11 cellular contexts compared by ENCODE assay signal in the genomic region with DNA sequence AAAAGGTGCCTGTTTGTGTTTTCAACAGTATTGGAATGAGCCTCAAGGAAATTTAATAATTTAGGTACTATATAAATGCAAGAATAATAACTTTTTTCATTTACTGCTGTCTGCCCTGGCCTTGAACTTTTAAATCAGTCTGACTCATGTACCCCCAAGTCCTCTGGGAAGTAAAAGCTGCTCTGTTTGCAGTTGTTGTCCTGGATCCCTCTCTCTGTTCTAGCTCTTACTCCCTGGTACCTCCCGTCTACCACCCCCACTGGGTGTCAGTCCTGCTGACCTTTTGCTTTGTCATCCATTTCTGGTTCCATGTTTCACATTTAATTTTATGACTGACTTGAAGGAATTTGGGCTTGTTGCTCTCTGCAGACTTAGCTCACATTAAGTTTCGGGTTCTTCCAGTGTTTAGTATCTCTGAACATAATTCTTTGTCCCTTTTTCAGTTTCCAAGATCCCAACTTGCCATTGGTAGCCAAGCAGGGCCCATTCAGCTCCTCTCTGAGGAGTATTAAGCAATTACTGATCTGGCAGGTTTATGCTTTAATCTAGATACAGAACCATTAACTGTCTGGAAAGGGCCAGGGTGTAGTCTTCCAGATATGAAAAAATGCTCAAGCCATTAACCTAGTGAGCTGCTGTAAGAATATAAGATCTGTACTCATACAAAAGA.
DNase-seq lines count a peak whose midpoint lies in the region; ATAC-seq, FAIRE-seq and TF ChIP-seq lines count a peak whose summit lies in the region.
"Had no signal": no experiment of that assay in that cellular context is flagged by ENCODE, and none has a peak within 500 bp of the region (broad histone marks: within the 10 kb centered on the region; RNA-seq: fewer than 3 reads in every experiment).

No MANE protein-coding gene starts in this region.

- H3K4me1 ChIP-seq in HepG2 (ENCODE audit: insufficient read depth, low read length) = peaks cover 14% of the 10 kb centered on the region; the same call in 1 of the 2 replicates
- no peaks in the 10 kb centered on the region for H3K4me1 ChIP-seq in right lobe of liver
- H3K4me1 ChIP-seq in foreskin keratinocyte = peaks cover 7% of the 10 kb centered on the region
- peaks cover 12% of the 10 kb centered on the region for H3K4me1 ChIP-seq in neural progenitor cell
- no peaks in the 10 kb centered on the region for H3K4me1 ChIP-seq in naive thymus-derived CD4-positive, alpha-beta T cell (ENCODE audit: control insufficient read depth in 2 of 2, insufficient read depth in 2 of 2, low read length in 2 of 2)

- no peaks in the 10 kb centered on the region for H3K27me3 Mint-ChIP-seq in neural progenitor cell (ENCODE audit: insufficient read depth, low read depth)
- peaks cover 0 to 14% (median 6%) of the 10 kb centered on the region in 5 donors for H3K27me3 Mint-ChIP-seq in naive thymus-derived CD4-positive, alpha-beta T cell

- H3K9ac ChIP-seq in HepG2 (ENCODE audit: insufficient read depth, low read depth, low read length) = no peak overlapping the region
- H3K9ac ChIP-seq in neural progenitor cell = no peak overlapping the region

- H3K9me3 ChIP-seq in HepG2 (ENCODE audit: low read length) = no peaks in the 10 kb centered on the region
- no peaks in the 10 kb centered on the region for H3K9me3 ChIP-seq in right lobe of liver
- H3K9me3 ChIP-seq in neural progenitor cell (ENCODE audit: low read depth) = no peaks in the 10 kb centered on the region
- H3K9me3 ChIP-seq in naive thymus-derived CD4-positive, alpha-beta T cell (ENCODE audit: control insufficient read depth in 2 of 3, low read length in 3 of 3) = no peaks in the 10 kb centered on the region

- no peak overlapping the region for H3K4me3 Mint-ChIP-seq in neural progenitor cell
- no peak overlapping the region for H3K4me3 Mint-ChIP-seq in naive thymus-derived CD4-positive, alpha-beta T cell
- H3K4me3 Mint-ChIP-seq: activated CD8-positive, alpha-beta memory T cell treated with anti-CD3 and anti-CD28 coated beads, Interleukin-2, amount 10 ng/mL, durations not matched to agents 7 days and 5 days; activated naive CD8-positive, alpha-beta T cell treated with anti-CD3 and anti-CD28 coated beads, Interleukin-2, amount 10 ng/mL, durations not matched to agents 7 days and 5 days had no signal

- no peak for FAIRE-seq in HepG2 (lab: Jason Lieb, UNC)
- FAIRE-seq in GM19239 (lab: Jason Lieb, UNC) = no peak

- H2AFZ ChIP-seq in HepG2 (ENCODE audit: low read length) (no peak overlapping the region), neural progenitor cell (replicated peaks) (no peak overlapping the region)

- TF ChIP-seq CTCF in HepG2 (CRISPR knock-in tag; IDR thresholded peaks at IDR 0.05) (no peak), right lobe of liver (IDR thresholded peaks at IDR 0.05) (no peak), foreskin keratinocyte (conservative IDR thresholded peaks at IDR 0.05) (no peak), neural progenitor cell (IDR thresholded peaks at IDR 0.05) (no peak)

- H3K27me3 ChIP-seq in HepG2 (ENCODE audit: control insufficient read depth in 1 of 2, insufficient read depth in 2 of 2, low read length in 2 of 2) (no peaks in the 10 kb centered on the region), right lobe of liver (no peaks in the 10 kb centered on the region), foreskin keratinocyte (no peaks in the 10 kb centered on the region), neural progenitor cell (no peaks in the 10 kb centered on the region)
- no peaks in the 10 kb centered on the region for H3K27me3 ChIP-seq in naive thymus-derived CD4-positive, alpha-beta T cell (ENCODE audit: control insufficient read depth in 2 of 2, insufficient read depth in 2 of 2, low read length in 2 of 2)

- H3K4me3 ChIP-seq in HepG2 (replicated peaks in 1 of 3; ENCODE audit: insufficient read depth in 1 of 3, low read depth in 2 of 3, low read length in 3 of 3) (no peak overlapping the region), right lobe of liver (no peak overlapping the region), neural progenitor cell (no peak overlapping the region)
- H3K4me3 ChIP-seq in naive thymus-derived CD4-positive, alpha-beta T cell (ENCODE audit: low read length) = no peak overlapping the region

- no peaks in the 10 kb centered on the region for H4K20me1 ChIP-seq in HepG2 (ENCODE audit: insufficient read depth, low read length)
- H4K20me1 ChIP-seq in neural progenitor cell (ENCODE audit: low read depth) = no peaks in the 10 kb centered on the region

- no TSS peak for BruUV-seq in HepG2 (replicated peaks; lab: Mats Ljungman, UMichigan)

- H3K36me3 ChIP-seq in HepG2 (replicated peaks in 1 of 2; ENCODE audit: control insufficient read depth in 1 of 2, insufficient read depth in 2 of 2, low read length in 2 of 2) (no peaks in the 10 kb centered on the region), right lobe of liver (no peaks in the 10 kb centered on the region), neural progenitor cell (no peaks in the 10 kb centered on the region)
- no peaks in the 10 kb centered on the region for H3K36me3 ChIP-seq in naive thymus-derived CD4-positive, alpha-beta T cell (ENCODE audit: control insufficient read depth in 2 of 3, insufficient read depth in 3 of 3, low read length in 3 of 3)

- H3K27ac Mint-ChIP-seq in neural progenitor cell = peak overlapping the region; percentile 55
- H3K27ac Mint-ChIP-seq in naive thymus-derived CD4-positive, alpha-beta T cell = no peak overlapping the region
- H3K27ac Mint-ChIP-seq: activated CD8-positive, alpha-beta memory T cell treated with anti-CD3 and anti-CD28 coated beads, Interleukin-2, amount 10 ng/mL, durations not matched to agents 7 days and 5 days; activated naive CD8-positive, alpha-beta T cell treated with anti-CD3 and anti-CD28 coated beads, Interleukin-2, amount 10 ng/mL, durations not matched to agents 7 days and 5 days had no signal

- no peak for TF ChIP-seq RAD21 in HepG2 (CRISPR knock-in tag; IDR thresholded peaks at IDR 0.05)

- TF ChIP-seq EP300 in HepG2 (IDR thresholded peaks at IDR 0.05; ENCODE audit: low read depth in 2 of 2, low read length in 2 of 2) = no peak
- TF ChIP-seq EP300 in HepG2 (CRISPR knock-in tag; IDR thresholded peaks at IDR 0.05; ENCODE audit: borderline replicate concordance) = no peak

- POLR2A ChIA-PET in HepG2 (lab: Yijun Ruan, JAX) = no interaction called here
- POLR2A ChIA-PET in naive thymus-derived CD4-positive, alpha-beta T cell (lab: Charles Lee) = no interaction called here

- H3K4me2 ChIP-seq in HepG2 (ENCODE audit: low read depth, low read length) (0 out of 2 replicates have a peak overlapping the region, but pooled peaks have one; percentile 18), neural progenitor cell (no peak overlapping the region)

- H3K27ac ChIP-seq in HepG2 (ENCODE audit: extremely low read length, insufficient read depth, low read length) = no peak overlapping the region
- no peak overlapping the region for H3K27ac ChIP-seq in right lobe of liver
- H3K27ac ChIP-seq in foreskin keratinocyte = no peak overlapping the region
- H3K27ac ChIP-seq in neural progenitor cell = no peak overlapping the region
- no peak overlapping the region for H3K27ac ChIP-seq in naive thymus-derived CD4-positive, alpha-beta T cell (ENCODE audit: low read depth, low read length)

- no peaks in the 10 kb centered on the region for H3K9me3 Mint-ChIP-seq in neural progenitor cell
- peaks cover 0 to 12% (median 0%) of the 10 kb centered on the region in 11 donors for H3K9me3 Mint-ChIP-seq in naive thymus-derived CD4-positive, alpha-beta T cell
- H3K9me3 Mint-ChIP-seq: activated naive CD8-positive, alpha-beta T cell treated with anti-CD3 and anti-CD28 coated beads, Interleukin-2, amount 10 ng/mL, durations not matched to agents 7 days and 5 days had no signal

- in situ Hi-C loops in HepG2 (cut with HindIII; ENCODE audit: extremely low pct_ligation_motif_present, low pct_unique_long_range_greater_than_20kb) = loop anchor here (10.0 kb wide), 1 partner anchor 390 kb away; no protein-coding TSS in a partner anchor

- no peaks in the 10 kb centered on the region for H3K36me3 Mint-ChIP-seq in neural progenitor cell
- no peaks in the 10 kb centered on the region for H3K36me3 Mint-ChIP-seq in naive thymus-derived CD4-positive, alpha-beta T cell
- H3K36me3 Mint-ChIP-seq: activated CD8-positive, alpha-beta memory T cell treated with anti-CD3 and anti-CD28 coated beads, Interleukin-2, amount 10 ng/mL, durations not matched to agents 7 days and 5 days; activated naive CD8-positive, alpha-beta T cell treated with anti-CD3 and anti-CD28 coated beads, Interleukin-2, amount 10 ng/mL, durations not matched to agents 7 days and 5 days had no signal

- no peaks in the 10 kb centered on the region for H3F3A ChIP-seq in neural progenitor cell (ENCODE audit: low read depth)

- WGBS in HepG2 (ENCODE audit: low lambda C conversion rate) = 0% methylated on average over 2 of the region's 2 CpGs
- 33% methylated on average over 2 of the region's 2 CpGs for WGBS in right lobe of liver (ENCODE audit: insufficient coverage, low coverage, low lambda C conversion rate, missing lambda C conversion rate)

- TF ChIP-seq POLR2A in HepG2 (IDR thresholded peaks at IDR 0.05; ENCODE audit: insufficient read depth in 1 of 2, low read depth in 2 of 2, low read length in 2 of 2) = no peak
- TF ChIP-seq POLR2A in right lobe of liver (IDR thresholded peaks at IDR 0.05) = no peak

- H3K4me1 Mint-ChIP-seq in neural progenitor cell = peaks cover 42% of the 10 kb centered on the region
- H3K4me1 Mint-ChIP-seq in naive thymus-derived CD4-positive, alpha-beta T cell = peaks cover 0 to 1% (median 0%) of the 10 kb centered on the region in 7 donors
- H3K4me1 Mint-ChIP-seq: activated CD8-positive, alpha-beta memory T cell treated with anti-CD3 and anti-CD28 coated beads, Interleukin-2, amount 10 ng/mL, durations not matched to agents 7 days and 5 days; activated naive CD8-positive, alpha-beta T cell treated with anti-CD3 and anti-CD28 coated beads, Interleukin-2, amount 10 ng/mL, durations not matched to agents 7 days and 5 days had no signal

- intact Hi-C loops in HepG2 (cut with micrococcal nuclease; ENCODE audit: unreplicated experiment) = loop anchor here (1.0 kb wide), 1 partner anchor 391 kb away; no protein-coding TSS in a partner anchor
- intact Hi-C loops in right lobe of liver (cut with DNase I) = no loop called here
- intact Hi-C loops in naive thymus-derived CD4-positive, alpha-beta T cell (cut with micrococcal nuclease) = no loop called here

- peak; percentile 22 for DNase-seq in HepG2 (ENCODE audit: low spot score)
- no peak for DNase-seq in right lobe of liver
- peak in 1 of 2 donors; percentile 26 for DNase-seq in foreskin keratinocyte
- DNase-seq in neural progenitor cell (ENCODE audit: low spot score) = no peak
- DNase-seq in naive thymus-derived CD4-positive, alpha-beta T cell = no peak
- no peak for DNase-seq in NCI-H2227 treated with DMSO at 0.1 percent for 48 hours (lab: John Stamatoyannopoulos, UW)
- no peak for DNase-seq in CD1c-positive myeloid dendritic cell (ENCODE audit: extremely low spot score)
- no peak for DNase-seq in GM19239 (ENCODE audit: insufficient read length, low spot score)
- DNase-seq: activated CD8-positive, alpha-beta memory T cell treated with anti-CD3 and anti-CD28 coated beads, Interleukin-2, amount 10 ng/mL, durations not matched to agents 7 days and 5 days; activated naive CD8-positive, alpha-beta T cell treated with anti-CD3 and anti-CD28 coated beads, Interleukin-2, amount 10 ng/mL, durations not matched to agents 7 days and 5 days; Kasumi-1 had no signal

- CTCF ChIA-PET in HepG2 (lab: Yijun Ruan, JAX; ENCODE audit: low intra/inter-chr PET ratio, low total read pairs) = no interaction called here
- CTCF ChIA-PET in naive thymus-derived CD4-positive, alpha-beta T cell (lab: Charles Lee) = no interaction called here

- H3K79me2 ChIP-seq in HepG2 (ENCODE audit: insufficient read depth, low read length) = no peaks in the 10 kb centered on the region
- H3K79me2 ChIP-seq in neural progenitor cell (ENCODE audit: low read depth) = no peaks in the 10 kb centered on the region

- peak; percentile 45; the same call in 2 of the 3 replicates for ATAC-seq in HepG2
- ATAC-seq in right lobe of liver = no peak
- ATAC-seq in foreskin keratinocyte = peak; percentile 68
- ATAC-seq in naive thymus-derived CD4-positive, alpha-beta T cell = no peak
- ATAC-seq: activated CD8-positive, alpha-beta memory T cell treated with anti-CD3 and anti-CD28 coated beads, Interleukin-2, amount 10 ng/mL, durations not matched to agents 7 days and 5 days had no signal

Comparison
In these comparisons a context has a peak if more than half of its experiments do, and no peak if none do; other contexts are left out.
1. ATAC-seq: peak in HepG2 (single experiment) and foreskin keratinocyte (single experiment); none in right lobe of liver (0 of 4) and naive thymus-derived CD4-positive, alpha-beta T cell (single experiment).